Comparison of ENCODE assay signal across 8 cellular contexts in the genomic region with DNA sequence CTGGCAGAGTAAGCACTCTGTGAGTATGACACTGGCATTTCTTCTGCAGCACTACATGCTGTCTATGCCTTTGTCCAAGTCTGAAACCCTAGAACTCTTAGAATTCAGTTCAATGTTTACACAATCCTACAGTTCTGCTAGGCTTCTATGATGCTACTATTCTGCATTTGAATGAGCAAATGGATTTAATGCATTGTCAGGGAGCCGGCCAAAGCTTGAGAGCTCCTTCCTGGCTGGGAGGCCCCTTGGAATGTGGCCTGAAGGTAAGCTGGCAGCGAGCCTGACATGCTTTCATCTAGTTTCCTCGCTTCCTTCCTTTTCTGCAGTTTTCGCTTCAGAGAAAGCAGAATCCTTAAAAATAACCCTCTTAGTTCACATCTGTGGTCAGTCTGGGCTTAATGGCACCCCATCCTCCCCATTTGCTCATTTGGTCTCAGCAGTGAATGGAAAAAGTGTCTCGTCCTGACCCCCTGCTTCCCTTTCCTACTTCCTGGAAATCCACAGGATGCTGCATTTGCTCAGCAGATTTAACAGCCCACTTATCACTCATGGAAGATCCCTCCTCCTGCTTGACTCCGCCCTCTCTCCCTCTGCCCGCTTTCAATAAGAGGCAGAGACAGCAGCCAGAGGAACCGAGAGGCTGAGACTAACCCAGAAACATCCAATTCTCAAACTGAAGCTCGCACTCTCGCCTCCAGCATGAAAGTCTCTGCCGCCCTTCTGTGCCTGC. TPM values are rescaled to one million over a fixed set of nuclear protein-coding genes. Genes with fewer than 3 reads are reported as not detected.
DNase-seq lines count a peak whose midpoint lies in the region; ATAC-seq and TF ChIP-seq lines count a peak whose summit lies in the region.

Gene CCL2 (plus strand): TSS at position 635 of the 730 bp plus-strand sequence. CDS start 65 bp downstream, at position 700.

- H3K9me3 ChIP-seq in NT2/D1 (ENCODE audit: insufficient read depth, low read length) (no peaks in the 10 kb centered on the region), endocrine pancreas (ENCODE audit: control insufficient read depth, low read length) (no peaks in the 10 kb centered on the region), lung (ENCODE audit: control insufficient read depth in 2 of 2, insufficient read depth in 1 of 2, low read length in 1 of 2) (no peaks in the 10 kb centered on the region), upper lobe of right lung (no peaks in the 10 kb centered on the region)

- peaks cover 6% of the 10 kb centered on the region for H3K4me1 ChIP-seq in NT2/D1 (ENCODE audit: insufficient read depth, insufficient read length)
- H3K4me1 ChIP-seq in endocrine pancreas (ENCODE audit: control insufficient read depth, insufficient read depth, low read length), result no peaks in the 10 kb centered on the region
- H3K4me1 ChIP-seq in lung (ENCODE audit: control insufficient read depth in 2 of 2, insufficient read depth in 2 of 2, low read length in 2 of 2), result peaks cover 29 to 36% of the 10 kb centered on the region in 2 donors
- H3K4me1 ChIP-seq in upper lobe of right lung, result peaks cover 59% of the 10 kb centered on the region

- peak; percentile 29 for ATAC-seq in lung (ENCODE audit: insufficient read depth, low FRiP score)
- peak; percentile 61 for ATAC-seq in upper lobe of right lung
- no peak for ATAC-seq in HG03521 (IDR thresholded peaks at IDR 0.05; ENCODE audit: unreplicated experiment)
- ATAC-seq in HG03342 (IDR thresholded peaks at IDR 0.05; ENCODE audit: unreplicated experiment), result no peak

- whole genome bisulfite sequencing in lung, 2 donors, result 1 to 5% methylated on average over 11 of the region's 11 CpGs

- H3K9ac ChIP-seq in NT2/D1 (ENCODE audit: insufficient read length, low read depth) (peak within 1 kb of the TSS; percentile 62), endocrine pancreas (ENCODE audit: control insufficient read depth, insufficient read depth, low read length) (no peak within 1 kb of the TSS)

- no peak for TF ChIP-seq CTCF in lung (IDR thresholded peaks at IDR 0.05; ENCODE audit: control extremely low read depth, extremely low read depth)
- no peak for TF ChIP-seq CTCF in upper lobe of right lung (IDR thresholded peaks at IDR 0.05)

- H3K27ac ChIP-seq in lung (ENCODE audit: low read depth in 1 of 2, low read length in 1 of 2) (peak within 1 kb of the TSS; percentile 84 to 87), upper lobe of right lung (peak within 1 kb of the TSS; percentile 71)

- DNase-seq in DMS153 (lab: John Stamatoyannopoulos, UW) (peak; percentile 54), NT2/D1 (ENCODE audit: low read depth, low spot score) (peak; percentile 67), lung (ENCODE audit: low spot score) (peak; percentile 69), upper lobe of right lung (no peak)
- no peak for DNase-seq in activated CD4-positive, alpha-beta T cell treated with anti-CD3 and anti-CD28 coated beads, Interleukin-2, amount 50 U/mL, for 1 hour

- peak within 1 kb of the TSS; percentile 61 for H3K4me3 ChIP-seq in NT2/D1 (ENCODE audit: insufficient read length, low read depth)
- H3K4me3 ChIP-seq in endocrine pancreas (ENCODE audit: control insufficient read depth, insufficient read depth, low read length), result peak within 1 kb of the TSS; percentile 49
- peak within 1 kb of the TSS; percentile 37 for H3K4me3 ChIP-seq in lung
- H3K4me3 ChIP-seq in upper lobe of right lung, result peak within 1 kb of the TSS; percentile 47

- H3K36me3 ChIP-seq in NT2/D1 (ENCODE audit: insufficient read depth, insufficient read length, low read length), result peaks cover 11% of the 10 kb centered on the region
- H3K36me3 ChIP-seq in endocrine pancreas (ENCODE audit: control insufficient read depth, insufficient read depth, low read length), result no peaks in the 10 kb centered on the region
- H3K36me3 ChIP-seq in lung (ENCODE audit: control insufficient read depth in 2 of 2, insufficient read depth in 2 of 2, low read length in 2 of 2), result no peaks in the 10 kb centered on the region
- no peaks in the 10 kb centered on the region for H3K36me3 ChIP-seq in upper lobe of right lung

- intact Hi-C loops in upper lobe of right lung (cut with DNase I), result no loop called here

- H3K27me3 ChIP-seq in NT2/D1 (ENCODE audit: insufficient read depth, insufficient read length) (no peaks in the 10 kb centered on the region), endocrine pancreas (ENCODE audit: control insufficient read depth, insufficient read depth, low read length) (peaks cover 6% of the 10 kb centered on the region), lung (ENCODE audit: control insufficient read depth, insufficient read depth) (no peaks in the 10 kb centered on the region), upper lobe of right lung (no peaks in the 10 kb centered on the region)

RNA-seq across cellular contexts. Expression of gene CCL2, which starts in this region (rescaled TPM):
- total RNA-seq in lung (10 to 100 TPM; 80.8 to 93.5 TPM), upper lobe of right lung (53.3 TPM)
- 1,000 to 10,000 TPM in 1 of 2 donors, 100 to 1,000 TPM in 1; 226 to 1,172 TPM for polyA plus RNA-seq in lung

Comparison
In these comparisons a context has a peak if more than half of its experiments do, and no peak if none do; other contexts are left out.
1. DNase-seq: peak in DMS153 (single experiment), NT2/D1 (single experiment) and lung (single experiment); none in upper lobe of right lung (single experiment) and activated CD4-positive, alpha-beta T cell treated with anti-CD3 and anti-CD28 coated beads, Interleukin-2, amount 50 U/mL, for 1 hour (single experiment).
2. ATAC-seq: peak in lung (single experiment) and upper lobe of right lung (single experiment); none in HG03521 (single experiment) and HG03342 (single experiment).
3. Peak in every context shown above with its lines, with median percentiles within 50 percentile points of each other: H3K4me3 ChIP-seq.